ENCODE assay signal across 1 cellular context in the genomic region with DNA sequence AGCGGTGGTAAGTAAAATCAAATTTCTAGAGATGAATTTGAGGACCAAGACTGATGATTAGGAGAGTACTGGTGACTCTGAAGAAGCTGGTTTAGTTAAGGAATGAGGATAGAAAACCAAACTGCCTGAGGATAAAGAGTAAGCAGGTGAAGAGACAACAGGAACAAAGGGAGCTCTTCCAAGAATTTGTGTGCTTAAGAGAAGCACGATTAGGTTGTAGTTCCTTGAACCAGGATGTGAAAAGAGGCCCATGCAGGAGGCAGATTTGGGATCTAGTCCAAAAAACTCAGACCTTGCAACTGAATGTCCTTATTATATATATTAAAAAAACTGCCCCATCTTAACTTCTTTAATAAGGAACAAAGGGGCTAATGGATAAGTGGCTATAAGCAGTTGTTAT.
TF ChIP-seq lines count a peak whose summit lies in the region.

No MANE protein-coding gene starts in this region.

TF ChIP-seq in GM23338, 12 proteins besides CTCF, POLR2A, EP300 and RAD21 (continued from another document):
- TF ChIP-seq, protein P1, sequence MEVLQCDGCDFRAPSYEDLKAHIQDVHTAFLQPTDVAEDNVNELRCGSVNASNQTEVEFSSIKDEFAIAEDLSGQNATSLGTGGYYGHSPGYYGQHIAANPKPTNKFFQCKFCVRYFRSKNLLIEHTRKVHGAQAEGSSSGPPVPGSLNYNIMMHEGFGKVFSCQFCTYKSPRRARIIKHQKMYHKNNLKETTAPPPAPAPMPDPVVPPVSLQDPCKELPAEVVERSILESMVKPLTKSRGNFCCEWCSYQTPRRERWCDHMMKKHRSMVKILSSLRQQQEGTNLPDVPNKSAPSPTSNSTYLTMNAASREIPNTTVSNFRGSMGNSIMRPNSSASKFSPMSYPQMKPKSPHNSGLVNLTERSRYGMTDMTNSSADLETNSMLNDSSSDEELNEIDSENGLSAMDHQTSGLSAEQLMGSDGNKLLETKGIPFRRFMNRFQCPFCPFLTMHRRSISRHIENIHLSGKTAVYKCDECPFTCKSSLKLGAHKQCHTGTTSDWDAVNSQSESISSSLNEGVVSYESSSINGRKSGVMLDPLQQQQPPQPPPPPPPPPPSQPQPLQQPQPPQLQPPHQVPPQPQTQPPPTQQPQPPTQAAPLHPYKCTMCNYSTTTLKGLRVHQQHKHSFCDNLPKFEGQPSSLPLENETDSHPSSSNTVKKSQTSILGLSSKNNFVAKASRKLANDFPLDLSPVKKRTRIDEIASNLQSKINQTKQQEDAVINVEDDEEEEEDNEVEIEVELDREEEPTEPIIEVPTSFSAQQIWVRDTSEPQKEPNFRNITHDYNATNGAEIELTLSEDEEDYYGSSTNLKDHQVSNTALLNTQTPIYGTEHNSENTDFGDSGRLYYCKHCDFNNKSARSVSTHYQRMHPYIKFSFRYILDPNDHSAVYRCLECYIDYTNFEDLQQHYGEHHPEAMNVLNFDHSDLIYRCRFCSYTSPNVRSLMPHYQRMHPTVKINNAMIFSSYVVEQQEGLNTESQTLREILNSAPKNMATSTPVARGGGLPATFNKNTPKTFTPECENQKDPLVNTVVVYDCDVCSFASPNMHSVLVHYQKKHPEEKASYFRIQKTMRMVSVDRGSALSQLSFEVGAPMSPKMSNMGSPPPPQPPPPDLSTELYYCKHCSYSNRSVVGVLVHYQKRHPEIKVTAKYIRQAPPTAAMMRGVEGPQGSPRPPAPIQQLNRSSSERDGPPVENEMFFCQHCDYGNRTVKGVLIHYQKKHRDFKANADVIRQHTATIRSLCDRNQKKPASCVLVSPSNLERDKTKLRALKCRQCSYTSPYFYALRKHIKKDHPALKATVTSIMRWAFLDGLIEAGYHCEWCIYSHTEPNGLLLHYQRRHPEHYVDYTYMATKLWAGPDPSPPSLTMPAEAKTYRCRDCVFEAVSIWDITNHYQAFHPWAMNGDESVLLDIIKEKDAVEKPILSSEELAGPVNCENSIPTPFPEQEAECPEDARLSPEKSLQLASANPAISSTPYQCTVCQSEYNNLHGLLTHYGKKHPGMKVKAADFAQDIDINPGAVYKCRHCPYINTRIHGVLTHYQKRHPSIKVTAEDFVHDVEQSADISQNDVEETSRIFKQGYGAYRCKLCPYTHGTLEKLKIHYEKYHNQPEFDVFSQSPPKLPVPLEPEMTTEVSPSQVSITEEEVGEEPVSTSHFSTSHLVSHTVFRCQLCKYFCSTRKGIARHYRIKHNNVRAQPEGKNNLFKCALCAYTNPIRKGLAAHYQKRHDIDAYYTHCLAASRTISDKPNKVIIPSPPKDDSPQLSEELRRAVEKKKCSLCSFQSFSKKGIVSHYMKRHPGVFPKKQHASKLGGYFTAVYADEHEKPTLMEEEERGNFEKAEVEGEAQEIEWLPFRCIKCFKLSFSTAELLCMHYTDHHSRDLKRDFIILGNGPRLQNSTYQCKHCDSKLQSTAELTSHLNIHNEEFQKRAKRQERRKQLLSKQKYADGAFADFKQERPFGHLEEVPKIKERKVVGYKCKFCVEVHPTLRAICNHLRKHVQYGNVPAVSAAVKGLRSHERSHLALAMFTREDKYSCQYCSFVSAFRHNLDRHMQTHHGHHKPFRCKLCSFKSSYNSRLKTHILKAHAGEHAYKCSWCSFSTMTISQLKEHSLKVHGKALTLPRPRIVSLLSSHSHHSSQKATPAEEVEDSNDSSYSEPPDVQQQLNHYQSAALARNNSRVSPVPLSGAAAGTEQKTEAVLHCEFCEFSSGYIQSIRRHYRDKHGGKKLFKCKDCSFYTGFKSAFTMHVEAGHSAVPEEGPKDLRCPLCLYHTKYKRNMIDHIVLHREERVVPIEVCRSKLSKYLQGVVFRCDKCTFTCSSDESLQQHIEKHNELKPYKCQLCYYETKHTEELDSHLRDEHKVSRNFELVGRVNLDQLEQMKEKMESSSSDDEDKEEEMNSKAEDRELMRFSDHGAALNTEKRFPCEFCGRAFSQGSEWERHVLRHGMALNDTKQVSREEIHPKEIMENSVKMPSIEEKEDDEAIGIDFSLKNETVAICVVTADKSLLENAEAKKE (CRISPR knock-in tag; IDR thresholded peaks at IDR 0.05), result no peak
- TF ChIP-seq CREB1 (CRISPR knock-in tag; IDR thresholded peaks at IDR 0.05; ENCODE audit: low read depth), result no peak
